Comparison of ENCODE assay signal across 32 cellular contexts in genomic region chr14:33464563-33464962, GRCh38.
"Had no signal": no experiment of that assay in that cellular context is flagged by ENCODE, and none has a peak within 500 bp of the region (broad histone marks: within the 10 kb centered on the region; RNA-seq: fewer than 3 reads in every experiment).

No MANE protein-coding gene starts in this region.

- ATAC-seq: activated CD4-positive, CD25-positive, alpha-beta regulatory T cell treated with anti-CD3 and anti-CD28 coated beads, Interleukin-2, amount 50 U/mL, for 24 hours; activated naive CD4-positive, alpha-beta T cell treated with anti-CD3 and anti-CD28 coated beads, Interleukin-2, amount 50 U/mL, for 72 hours; activated T-cell treated with anti-CD3 and anti-CD28 coated beads, Interleukin-2, amount 50 U/mL, for 4 hours; body of pancreas; WTC11 had no signal

- H3K27me3 ChIP-seq: adrenal gland, body of pancreas, breast epithelium, MG63, SJSA1 had no signal

- H3K4me3 ChIP-seq: adrenal gland, body of pancreas, breast epithelium, MG63, SJSA1 had no signal

- H3K27ac ChIP-seq: adrenal gland, body of pancreas, breast epithelium, SJSA1 had no signal

- H3K27ac Mint-ChIP-seq: activated CD4-positive, alpha-beta memory T cell treated with anti-CD3 and anti-CD28 coated beads for 36 hours; activated naive CD4-positive, alpha-beta T cell treated with anti-CD3 and anti-CD28 coated beads for 36 hours; activated naive CD4-positive, alpha-beta T cell treated with anti-CD3 and anti-CD28 coated beads, Interleukin-2, amount 50 U/mL, for 72 hours; activated T-helper 1 cell treated with anti-CD3 and anti-CD28 coated beads, Interleukin-12 subunit alpha, Interleukin-12 subunit beta, Interleukin-2, Interleukin-4 antibody, amounts not matched to agents 30 ng/mL and 10 ng/mL and 1 ng/mL, durations not matched to agents 14 hours and 24 hours and 36 hours; T-helper 1 cell treated with Interleukin-12 subunit alpha and Interleukin-12 subunit beta and Interleukin-4 antibody, amounts not matched to agents 30 μg/mL and 1 μg/mL, for 36 hours; T-helper 2 cell treated with Interferon-gamma antibody and Interleukin-4, amounts not matched to agents 5 μg/mL and 100 μg/mL, for 36 hours; WTC11 had no signal

- H3K4me3 Mint-ChIP-seq: activated CD4-positive, alpha-beta memory T cell treated with anti-CD3 and anti-CD28 coated beads for 36 hours; activated naive CD4-positive, alpha-beta T cell treated with anti-CD3 and anti-CD28 coated beads for 36 hours; activated T-cell treated with anti-CD3 and anti-CD28 coated beads, Interleukin-2, amount 50 U/mL, for 4 hours; activated T-helper 1 cell treated with anti-CD3 and anti-CD28 coated beads, Interleukin-12 subunit alpha, Interleukin-12 subunit beta, Interleukin-2, Interleukin-4 antibody, amounts not matched to agents 30 ng/mL and 10 ng/mL and 1 ng/mL, durations not matched to agents 14 hours and 24 hours and 36 hours; T-helper 1 cell treated with Interleukin-12 subunit alpha and Interleukin-12 subunit beta and Interleukin-4 antibody, amounts not matched to agents 30 μg/mL and 1 μg/mL, for 36 hours; T-helper 2 cell treated with Interferon-gamma antibody and Interleukin-4, amounts not matched to agents 5 μg/mL and 100 μg/mL, for 36 hours; WTC11 had no signal

- DNase-seq: activated CD4-positive, alpha-beta memory T cell treated with anti-CD3 and anti-CD28 coated beads for 36 hours; activated CD4-positive, alpha-beta T cell treated with anti-CD3 and anti-CD28 coated beads for 4 hours; activated CD4-positive, alpha-beta T cell treated with anti-CD3 and anti-CD28 coated beads, Interleukin-2, amount 50 U/mL, for 1 hour; activated CD8-positive, alpha-beta memory T cell treated with anti-CD3 and anti-CD28 coated beads, Interleukin-2, amount 50 U/mL, for 4 hours; activated gamma-delta T cell treated with Interleukin-2 at 50 U/mL for 16 hours; activated naive CD4-positive, alpha-beta T cell treated with anti-CD3 and anti-CD28 coated beads for 36 hours; activated T-cell treated with anti-CD3 and anti-CD28 coated beads for 4 hours; activated T-cell treated with anti-CD3 and anti-CD28 coated beads, Interleukin-2, amount 50 U/mL, for 4 hours; body of pancreas; Kasumi-1; KG1; MG63; NCI-H1048; NCI-H1105 treated with DMSO at 0.1 percent for 48 hours; NCI-H1436; NCI-H1694; NCI-H1930; NCI-H2081 treated with DMSO at 0.1 percent for 48 hours; NCI-H510A; Right ventricle myocardium superior; SK-N-SH had no signal

- H3K9me3 ChIP-seq: adrenal gland, body of pancreas, breast epithelium, MG63, SJSA1, SK-N-SH had no signal

- H3K4me1 ChIP-seq: adrenal gland, body of pancreas, breast epithelium had no signal

- H3K27me3 Mint-ChIP-seq: activated CD4-positive, alpha-beta memory T cell treated with anti-CD3 and anti-CD28 coated beads for 36 hours had no signal

- FAIRE-seq: astrocyte, TTC549 had no signal

- H3K9me3 Mint-ChIP-seq: activated CD4-positive, alpha-beta memory T cell treated with anti-CD3 and anti-CD28 coated beads for 36 hours; activated naive CD4-positive, alpha-beta T cell treated with anti-CD3 and anti-CD28 coated beads for 36 hours; activated naive CD4-positive, alpha-beta T cell treated with anti-CD3 and anti-CD28 coated beads, Interleukin-2, amount 50 U/mL, for 72 hours; activated T-cell treated with anti-CD3 and anti-CD28 coated beads, Interleukin-2, amount 50 U/mL, for 4 hours; activated T-helper 1 cell treated with anti-CD3 and anti-CD28 coated beads, Interleukin-12 subunit alpha, Interleukin-12 subunit beta, Interleukin-2, Interleukin-4 antibody, amounts not matched to agents 30 ng/mL and 10 ng/mL and 1 ng/mL, durations not matched to agents 14 hours and 24 hours and 36 hours; T-helper 1 cell treated with Interleukin-12 subunit alpha and Interleukin-12 subunit beta and Interleukin-4 antibody, amounts not matched to agents 30 μg/mL and 1 μg/mL, for 36 hours; T-helper 2 cell treated with Interferon-gamma antibody and Interleukin-4, amounts not matched to agents 5 μg/mL and 100 μg/mL, for 36 hours; WTC11 had no signal

- H3K36me3 ChIP-seq: adrenal gland, breast epithelium, MG63, SJSA1 had no signal

- H3K36me3 Mint-ChIP-seq: activated CD4-positive, alpha-beta memory T cell treated with anti-CD3 and anti-CD28 coated beads for 36 hours; activated naive CD4-positive, alpha-beta T cell treated with anti-CD3 and anti-CD28 coated beads, Interleukin-2, amount 50 U/mL, for 72 hours; WTC11 had no signal

- H3K9ac ChIP-seq: SK-N-SH had no signal
